In genomic region chr9:86943223-86943870, GRCh38 we compare ENCODE assay signal across 12 cellular contexts. TPM values are rescaled to one million over a fixed set of nuclear protein-coding genes. Genes with fewer than 3 reads are reported as not detected.
DNase-seq lines count a peak whose midpoint lies in the region; ATAC-seq and TF ChIP-seq lines count a peak whose summit lies in the region.
"Had no signal": no experiment of that assay in that cellular context is flagged by ENCODE, and none has a peak within 500 bp of the region (broad histone marks: within the 10 kb centered on the region; RNA-seq: fewer than 3 reads in every experiment).

No MANE protein-coding gene starts in this region.

- H2AFZ ChIP-seq in ACC112 (ENCODE audit: low read length, unreplicated experiment), result no peak overlapping the region

- peak overlapping the region; percentile 85 for H3K4me3 ChIP-seq in ACC112 (ENCODE audit: low read depth, low read length)
- peak overlapping the region; percentile 80 to 91 (median 90) for H3K4me3 ChIP-seq in esophagus muscularis mucosa
- no peak overlapping the region for H3K4me3 ChIP-seq in CD8-positive, alpha-beta T cell (ENCODE audit: low read depth, low read length)
- no peak overlapping the region for H3K4me3 ChIP-seq in colonic mucosa
- H3K4me3 ChIP-seq: BLaER1, SJSA1 had no signal

- peaks cover 57% of the 10 kb centered on the region for H3K4me1 Mint-ChIP-seq in nephron progenitor cell
- peaks cover 8% of the 10 kb centered on the region for H3K4me1 Mint-ChIP-seq in CD8-positive, alpha-beta T cell (ENCODE audit: low read depth)

- WGBS in esophagus muscularis mucosa, result 19% methylated on average over 11 of the region's 11 CpGs

- peaks cover 27% of the 10 kb centered on the region for H3K79me2 ChIP-seq in ACC112 (ENCODE audit: control insufficient read depth, insufficient read depth, low read length, unreplicated experiment)

- no peak for TF ChIP-seq EP300 in esophagus muscularis mucosa (IDR thresholded peaks at IDR 0.05)

- ATAC-seq in CD8-positive, alpha-beta T cell, result no peak

- CTCF ChIA-PET in CD8-positive, alpha-beta T cell (lab: Charles Lee), result no interaction called here

- H3K27me3 ChIP-seq in ACC112 (ENCODE audit: insufficient read depth, low read length) (no peaks in the 10 kb centered on the region), esophagus muscularis mucosa (no peaks in the 10 kb centered on the region), colonic mucosa (peaks cover 46% of the 10 kb centered on the region)
- H3K27me3 ChIP-seq in CD8-positive, alpha-beta T cell (ENCODE audit: insufficient read depth, low read length), result peaks cover 8% of the 10 kb centered on the region

- H3K4me1 ChIP-seq in ACC112 (ENCODE audit: control insufficient read depth, insufficient read depth, low read length, unreplicated experiment) (peaks cover 10% of the 10 kb centered on the region), esophagus muscularis mucosa (peaks cover 12 to 38% (median 30%) of the 10 kb centered on the region in 4 donors), colonic mucosa (peaks cover 5% of the 10 kb centered on the region)
- peaks cover 5% of the 10 kb centered on the region for H3K4me1 ChIP-seq in CD8-positive, alpha-beta T cell (ENCODE audit: insufficient read depth, low read length)

- H3K9me3 ChIP-seq in esophagus muscularis mucosa (no peaks in the 10 kb centered on the region), colonic mucosa (no peaks in the 10 kb centered on the region)
- no peaks in the 10 kb centered on the region for H3K9me3 ChIP-seq in CD8-positive, alpha-beta T cell (ENCODE audit: low read length)
- H3K9me3 ChIP-seq: BLaER1 had no signal

- H3K27me3 Mint-ChIP-seq in nephron progenitor cell (ENCODE audit: low read depth, poor library complexity), result peaks cover 6% of the 10 kb centered on the region
- peaks cover 58% of the 10 kb centered on the region for H3K27me3 Mint-ChIP-seq in CD8-positive, alpha-beta T cell (ENCODE audit: low read depth)

- TF ChIP-seq CTCF in esophagus muscularis mucosa (IDR thresholded peaks at IDR 0.05) (no peak), nephron progenitor cell (IDR thresholded peaks at IDR 0.05) (no peak), colonic mucosa (IDR thresholded peaks at IDR 0.05) (no peak)
- no peak for TF ChIP-seq CTCF in CD8-positive, alpha-beta T cell (IDR thresholded peaks at IDR 0.05)

- POLR2A ChIA-PET in CD8-positive, alpha-beta T cell (lab: Charles Lee), result no interaction called here

- peaks cover 10% of the 10 kb centered on the region for H3K9me3 Mint-ChIP-seq in nephron progenitor cell
- no peaks in the 10 kb centered on the region for H3K9me3 Mint-ChIP-seq in CD8-positive, alpha-beta T cell
- H3K9me3 Mint-ChIP-seq: activated CD4-positive, alpha-beta T cell treated with anti-CD3 and anti-CD28 coated beads, Interleukin-2, amount 10 ng/mL, durations not matched to agents 7 days and 5 days; stimulated activated naive CD8-positive, alpha-beta T cell treated with anti-CD3 and anti-CD28 coated beads, Interleukin-15, Interleukin-2, amounts not matched to agents 100 ng/mL and 50 ng/mL, for 24 hours had no signal

- H3K36me3 Mint-ChIP-seq in nephron progenitor cell (ENCODE audit: low read depth), result peaks cover 18% of the 10 kb centered on the region
- H3K36me3 Mint-ChIP-seq in CD8-positive, alpha-beta T cell, result peaks cover 2% of the 10 kb centered on the region

- DNase-seq in LHCN-M2 (ENCODE audit: low read depth), result peak; percentile 59
- no peak for DNase-seq in esophagus muscularis mucosa (ENCODE audit: extremely low spot score)
- no peak for DNase-seq in nephron progenitor cell
- DNase-seq in T-helper 2 cell, result no peak
- DNase-seq in middle frontal gyrus (ENCODE audit: extremely low spot score, low spot score), result no peak
- DNase-seq in CD8-positive, alpha-beta T cell, result no peak
- DNase-seq in colonic mucosa, result no peak
- DNase-seq: activated CD4-positive, alpha-beta T cell treated with anti-CD3 and anti-CD28 coated beads, Interleukin-2, amount 10 ng/mL, durations not matched to agents 7 days and 5 days had no signal

- H3K27ac ChIP-seq in ACC112 (ENCODE audit: low read depth, low read length) (no peak overlapping the region), esophagus muscularis mucosa (replicated peaks in 1 of 4) (peak overlapping the region in 3 of 4 donors; percentile 5 to 96 (median 89)), colonic mucosa (no peak overlapping the region)
- H3K27ac ChIP-seq in CD8-positive, alpha-beta T cell (ENCODE audit: low read depth, low read length), result no peak overlapping the region
- H3K27ac ChIP-seq: BLaER1, SJSA1 had no signal

- H3K36me3 ChIP-seq in ACC112 (ENCODE audit: insufficient read depth, low read length) (no peaks in the 10 kb centered on the region), esophagus muscularis mucosa (no peaks in the 10 kb centered on the region), colonic mucosa (no peaks in the 10 kb centered on the region)
- no peaks in the 10 kb centered on the region for H3K36me3 ChIP-seq in CD8-positive, alpha-beta T cell (ENCODE audit: insufficient read depth, low read length)
- H3K36me3 ChIP-seq: BLaER1, SJSA1 had no signal

- intact Hi-C loops in esophagus muscularis mucosa (cut with DNase I), result loop anchor here (2.0 kb wide), 1 partner anchor 455 kb away; no protein-coding TSS in a partner anchor
- intact Hi-C loops in CD8-positive, alpha-beta T cell (cut with DNase I, micrococcal nuclease), result loop anchor here (10.0 kb wide), 2 partner anchors 659 to 1139 kb away; partner anchors contain the start of gene ISCA1 (in 1 of the 2)
- intact Hi-C loops in colonic mucosa (cut with DNase I), result loop anchor here (10.0 kb wide), 1 partner anchor 781 kb away; the partner anchor contains the start of gene CTSL

- H3K27ac Mint-ChIP-seq in nephron progenitor cell, result peak overlapping the region; percentile 98
- H3K27ac Mint-ChIP-seq in CD8-positive, alpha-beta T cell, result no peak overlapping the region
- H3K27ac Mint-ChIP-seq: activated CD4-positive, alpha-beta T cell treated with anti-CD3 and anti-CD28 coated beads, Interleukin-2, amount 10 ng/mL, durations not matched to agents 7 days and 5 days; stimulated activated naive CD8-positive, alpha-beta T cell treated with anti-CD3 and anti-CD28 coated beads, Interleukin-15, Interleukin-2, amounts not matched to agents 100 ng/mL and 50 ng/mL, for 24 hours had no signal

- no peak overlapping the region for H3K9ac ChIP-seq in colonic mucosa (ENCODE audit: low read depth in 2 of 2, low read length in 2 of 2)
- H3K9ac ChIP-seq: BLaER1 had no signal

- H3K4me3 Mint-ChIP-seq in nephron progenitor cell, result peak overlapping the region; percentile 100
- H3K4me3 Mint-ChIP-seq in CD8-positive, alpha-beta T cell, result no peak overlapping the region
- H3K4me3 Mint-ChIP-seq: activated CD4-positive, alpha-beta T cell treated with anti-CD3 and anti-CD28 coated beads, Interleukin-2, amount 10 ng/mL, durations not matched to agents 7 days and 5 days; stimulated activated naive CD8-positive, alpha-beta T cell treated with anti-CD3 and anti-CD28 coated beads, Interleukin-15, Interleukin-2, amounts not matched to agents 100 ng/mL and 50 ng/mL, for 24 hours had no signal

- no peak for TF ChIP-seq POLR2A in esophagus muscularis mucosa (IDR thresholded peaks at IDR 0.05; ENCODE audit: low read depth)

RNA-seq across cellular contexts. Expression of gene GAS1, which starts 4.0 kb away (rescaled TPM):
- total RNA-seq in LHCN-M2 (2014; rRNA removed), result 159 TPM in 2 replicates
- 13.3 TPM for polyA plus RNA-seq in LHCN-M2 (2012)
- 100 to 1,000 TPM in 2 of 4 donors, 10 to 100 TPM in 2; 47.4 to 152 (median 86.5) TPM for total RNA-seq in esophagus muscularis mucosa
- under 1 TPM; 0.58 to 0.84 TPM for total RNA-seq in CD8-positive, alpha-beta T cell
- total RNA-seq in colonic mucosa, result 1 to 10 TPM in 1 of 2 donors, under 1 TPM in 1; 0.74 to 2.4 TPM

Comparison
In these comparisons a context has a peak if more than half of its experiments do, and no peak if none do; other contexts are left out.
1. H3K27ac ChIP-seq: peak in esophagus muscularis mucosa (3 of 4); none in ACC112 (single experiment), CD8-positive, alpha-beta T cell (single experiment) and colonic mucosa (single experiment).
2. H3K4me3 ChIP-seq: peak in ACC112 (single experiment) and esophagus muscularis mucosa (4 of 4); none in CD8-positive, alpha-beta T cell (single experiment) and colonic mucosa (single experiment).
3. RNA of gene GAS1, which starts 4.0 kb away (total RNA-seq): 159 TPM in LHCN-M2 and 47.4 to 152 TPM in esophagus muscularis mucosa; 0.74 to 2.4 TPM in colonic mucosa and 0.58 to 0.84 TPM in CD8-positive, alpha-beta T cell; every median in the first group is over 10 times any median in the second.